In genomic region chr17:81058263-81058871, GRCh38 we compare ENCODE assay signal across 18 cellular contexts. TPM values are rescaled to one million over a fixed set of nuclear protein-coding genes. Genes with fewer than 3 reads are reported as not detected.
DNase-seq lines count a peak whose midpoint lies in the region; ATAC-seq and TF ChIP-seq lines count a peak whose summit lies in the region.
"Had no signal": no experiment of that assay in that cellular context is flagged by ENCODE, and none has a peak within 500 bp of the region (broad histone marks: within the 10 kb centered on the region; RNA-seq: fewer than 3 reads in every experiment).

No MANE protein-coding gene starts in this region.

- H3K4me1 ChIP-seq in right atrium auricular region (peaks cover 0 to 44% of the 10 kb centered on the region in 2 donors), breast epithelium (peaks cover 10 to 11% of the 10 kb centered on the region in 2 donors)

- H3K36me3 ChIP-seq in right atrium auricular region (peaks cover 10% of the 10 kb centered on the region), breast epithelium (no peaks in the 10 kb centered on the region)

- H3K27me3 Mint-ChIP-seq in naive thymus-derived CD8-positive, alpha-beta T cell: no peaks in the 10 kb centered on the region
- H3K27me3 Mint-ChIP-seq in type B pancreatic cell: no peaks in the 10 kb centered on the region
- H3K27me3 Mint-ChIP-seq: activated CD8-positive, alpha-beta memory T cell treated with anti-CD3 and anti-CD28 coated beads, Interleukin-2, amount 10 ng/mL, durations not matched to agents 7 days and 5 days had no signal

- no peaks in the 10 kb centered on the region for H3K9me3 ChIP-seq in right atrium auricular region
- H3K9me3 ChIP-seq in breast epithelium: no peaks in the 10 kb centered on the region

- no peaks in the 10 kb centered on the region for H3K9me3 Mint-ChIP-seq in naive thymus-derived CD8-positive, alpha-beta T cell
- H3K9me3 Mint-ChIP-seq in type B pancreatic cell: no peaks in the 10 kb centered on the region

- H3K4me3 Mint-ChIP-seq in naive thymus-derived CD8-positive, alpha-beta T cell: no peak overlapping the region
- peak overlapping the region; percentile 45 for H3K4me3 Mint-ChIP-seq in type B pancreatic cell
- H3K4me3 Mint-ChIP-seq: activated CD8-positive, alpha-beta memory T cell treated with anti-CD3 and anti-CD28 coated beads, Interleukin-2, amount 10 ng/mL, durations not matched to agents 7 days and 5 days had no signal

- POLR2A ChIA-PET in naive thymus-derived CD8-positive, alpha-beta T cell (lab: Charles Lee): no interaction called here

- H3K36me3 Mint-ChIP-seq in naive thymus-derived CD8-positive, alpha-beta T cell: peaks cover 0 to 2% (median 0%) of the 10 kb centered on the region in 3 donors
- peaks cover 21% of the 10 kb centered on the region for H3K36me3 Mint-ChIP-seq in type B pancreatic cell
- H3K36me3 Mint-ChIP-seq: activated CD8-positive, alpha-beta memory T cell treated with anti-CD3 and anti-CD28 coated beads, Interleukin-2, amount 10 ng/mL, durations not matched to agents 7 days and 5 days had no signal

- TF ChIP-seq CTCF in right atrium auricular region (IDR thresholded peaks at IDR 0.05): no peak
- TF ChIP-seq CTCF in breast epithelium (IDR thresholded peaks at IDR 0.05): no peak
- no peak for TF ChIP-seq CTCF in type B pancreatic cell (conservative IDR thresholded peaks at IDR 0.05)

- H3K4me3 ChIP-seq in right atrium auricular region (peak overlapping the region in 1 of 2 donors; percentile 11), breast epithelium (no peak overlapping the region)
- H3K4me3 ChIP-seq: PC-9 had no signal

- H3K27ac Mint-ChIP-seq in naive thymus-derived CD8-positive, alpha-beta T cell: peak overlapping the region in 6 of 10 donors; percentile 19 to 93 (median 66)
- H3K27ac Mint-ChIP-seq in type B pancreatic cell: peak overlapping the region; percentile 99
- H3K27ac Mint-ChIP-seq: activated CD8-positive, alpha-beta memory T cell treated with anti-CD3 and anti-CD28 coated beads, Interleukin-2, amount 10 ng/mL, durations not matched to agents 7 days and 5 days had no signal

- intact Hi-C loops in Right ventricle myocardium superior (cut with DNase I) (no loop called here), breast epithelium (cut with DNase I; ENCODE audit: low total_unique reads) (no loop called here), posterior cingulate gyrus (cut with DNase I) (no loop called here)

- H3K27ac ChIP-seq in right atrium auricular region: peak overlapping the region; percentile 80 to 96
- peak overlapping the region; percentile 91 for H3K27ac ChIP-seq in breast epithelium

- H3K4me1 Mint-ChIP-seq in naive thymus-derived CD8-positive, alpha-beta T cell: peaks cover 1 to 6% (median 4%) of the 10 kb centered on the region in 4 donors
- peaks cover 42% of the 10 kb centered on the region for H3K4me1 Mint-ChIP-seq in type B pancreatic cell (ENCODE audit: unreplicated experiment)
- H3K4me1 Mint-ChIP-seq: activated CD8-positive, alpha-beta memory T cell treated with anti-CD3 and anti-CD28 coated beads, Interleukin-2, amount 10 ng/mL, durations not matched to agents 7 days and 5 days had no signal

- TF ChIP-seq POLR2A in breast epithelium (IDR thresholded peaks at IDR 0.05) (no peak), GM18505 (IDR thresholded peaks at IDR 0.05; ENCODE audit: borderline replicate concordance, extremely low read depth, insufficient read depth, insufficient read length) (no peak)

- no peak for ATAC-seq in Right ventricle myocardium superior (ENCODE audit: poor library complexity)
- peak; percentile 37 to 38 for ATAC-seq in naive thymus-derived CD8-positive, alpha-beta T cell
- no peak for ATAC-seq in GM18505 (IDR thresholded peaks at IDR 0.05; ENCODE audit: unreplicated experiment)
- no peak for ATAC-seq in HG02759 (IDR thresholded peaks at IDR 0.05; ENCODE audit: unreplicated experiment)
- ATAC-seq: activated CD8-positive, alpha-beta memory T cell treated with anti-CD3 and anti-CD28 coated beads, Interleukin-2, amount 10 ng/mL, durations not matched to agents 7 days and 5 days; SK-N-SH treated with all-trans-retinoic acid at 6 μM for 48 hours had no signal

- no peaks in the 10 kb centered on the region for H3K27me3 ChIP-seq in right atrium auricular region
- no peaks in the 10 kb centered on the region for H3K27me3 ChIP-seq in breast epithelium

- DNase-seq in right atrium auricular region (ENCODE audit: low spot score): no peak
- no peak for DNase-seq in Right ventricle myocardium superior
- no peak for DNase-seq in breast epithelium (ENCODE audit: low spot score in 2 of 2)
- DNase-seq in naive thymus-derived CD8-positive, alpha-beta T cell: peak in 2 of 10 donors; percentile 12 to 14
- no peak for DNase-seq in type B pancreatic cell (ENCODE audit: extremely low spot score, unreplicated experiment)
- no peak for DNase-seq in posterior cingulate gyrus
- DNase-seq: activated CD8-positive, alpha-beta memory T cell treated with anti-CD3 and anti-CD28 coated beads, Interleukin-2, amount 10 ng/mL, durations not matched to agents 7 days and 5 days; activated naive CD4-positive, alpha-beta T cell treated with Interleukin-2 at 50 U/mL for 16 hours; AML-193; HCEC 1CT; MV-4-11; NCI-H2107; NCI-H69; PC-9; stimulated activated CD4-positive, alpha-beta T cell treated with anti-CD3 and anti-CD28 coated beads, Interleukin-4, amount 100 ng/mL, for 1 hour had no signal

RNA-seq across cellular contexts. Expression of gene BAIAP2, which starts 23.4 kb away (rescaled TPM):
- 10 to 100 TPM; 27.9 to 36.5 TPM for total RNA-seq in right atrium auricular region
- total RNA-seq in Right ventricle myocardium superior: 34.7 TPM
- total RNA-seq in breast epithelium: 10 to 100 TPM; 21.0 to 47.0 (median 37.6) TPM
- 10 to 100 TPM in 1 of 2 experiments, 1 to 10 TPM in 1; 7.4 to 11.7 TPM for total RNA-seq in naive thymus-derived CD8-positive, alpha-beta T cell
- 1 to 10 TPM; 2.2 to 6.9 (median 2.6) TPM for polyA plus RNA-seq in naive thymus-derived CD8-positive, alpha-beta T cell
- 62.7 and 120 TPM in 2 replicates for total RNA-seq in type B pancreatic cell (ENCODE audit: low replicate concordance)

Comparison
In these comparisons a context has a peak if more than half of its experiments do, and no peak if none do; other contexts are left out.
1. ATAC-seq: peak in naive thymus-derived CD8-positive, alpha-beta T cell (2 of 2); none in Right ventricle myocardium superior (single experiment), GM18505 (single experiment) and HG02759 (single experiment).